In genomic region chr7:6375346-6376101, GRCh38 we compare ENCODE assay signal across 8 cellular contexts. TPM values are rescaled to one million over a fixed set of nuclear protein-coding genes. Genes with fewer than 3 reads are reported as not detected.
DNase-seq lines count a peak whose midpoint lies in the region; ATAC-seq and TF ChIP-seq lines count a peak whose summit lies in the region.

No MANE protein-coding gene starts in this region.

- H3K4me1 ChIP-seq in colonic mucosa (peaks cover 12% of the 10 kb centered on the region), mucosa of rectum (ENCODE audit: control insufficient read depth in 2 of 2, insufficient read depth in 2 of 2, low read length in 2 of 2) (peaks cover 9 to 21% of the 10 kb centered on the region in 2 donors)

- intact Hi-C loops in colonic mucosa (cut with DNase I): no loop called here

- DNase-seq in SIG-M5 treated with dmso at 0.1 percent for 504 hours (lab: John Stamatoyannopoulos, UW; ENCODE audit: unreplicated experiment) (peak; percentile 49), SIG-M5 (lab: John Stamatoyannopoulos, UW) (no peak), colonic mucosa (no peak), anterior cingulate cortex (lab: John Stamatoyannopoulos, UW) (no peak)

- H3K9ac ChIP-seq in colonic mucosa (ENCODE audit: low read depth in 2 of 2, low read length in 2 of 2) (peak overlapping the region; percentile 79 to 82), mucosa of rectum (ENCODE audit: low read depth in 1 of 2, low read length in 2 of 2) (peak overlapping the region; percentile 79 to 84)

- peak overlapping the region; percentile 58 for H3K4me3 ChIP-seq in colonic mucosa
- H3K4me3 ChIP-seq in mucosa of rectum (ENCODE audit: low read length in 2 of 2): peak overlapping the region; percentile 74 to 82

- no peaks in the 10 kb centered on the region for H3K36me3 ChIP-seq in colonic mucosa
- H3K36me3 ChIP-seq in mucosa of rectum (ENCODE audit: control insufficient read depth in 2 of 2, insufficient read depth in 2 of 2, low read length in 2 of 2): peaks cover 0 to 2% of the 10 kb centered on the region in 2 donors

- no peaks in the 10 kb centered on the region for H3K27me3 ChIP-seq in colonic mucosa
- H3K27me3 ChIP-seq in mucosa of rectum (ENCODE audit: control insufficient read depth in 2 of 2, insufficient read depth in 2 of 2, low read length in 2 of 2): no peaks in the 10 kb centered on the region

- H3K27ac ChIP-seq in colonic mucosa (peak overlapping the region; percentile 87), mucosa of rectum (ENCODE audit: low read depth in 2 of 2, low read length in 2 of 2) (peak overlapping the region; percentile 88 to 90)

- peak; percentile 44 for ATAC-seq in SK-N-SH treated with all-trans-retinoic acid at 6 μM for 48 hours
- no peak for ATAC-seq in GM18858 (IDR thresholded peaks at IDR 0.05; ENCODE audit: unreplicated experiment)
- no peak for ATAC-seq in HG03139 (IDR thresholded peaks at IDR 0.05; ENCODE audit: unreplicated experiment)

- TF ChIP-seq CTCF in colonic mucosa (IDR thresholded peaks at IDR 0.05): no peak

- H3K9me3 ChIP-seq in colonic mucosa (no peaks in the 10 kb centered on the region), mucosa of rectum (ENCODE audit: control insufficient read depth in 2 of 2, low read length in 2 of 2) (no peaks in the 10 kb centered on the region)

TF ChIP-seq in SK-N-SH treated with all-trans-retinoic acid at 6 μM for 48 hours, 23 proteins besides CTCF, POLR2A, EP300 and RAD21:
- TF ChIP-seq PPARA (CRISPR knock-in tag; IDR thresholded peaks at IDR 0.05; ENCODE audit: borderline replicate concordance) (no peak), ZNF70 (CRISPR knock-in tag; IDR thresholded peaks at IDR 0.05) (no peak), ZFP30 (CRISPR knock-in tag; IDR thresholded peaks at IDR 0.05) (no peak), TOX (CRISPR knock-in tag; IDR thresholded peaks at IDR 0.05; ENCODE audit: borderline replicate concordance) (no peak), SNAI2 (CRISPR knock-in tag; IDR thresholded peaks at IDR 0.05) (no peak), OSR1 (CRISPR knock-in tag; IDR thresholded peaks at IDR 0.05) (no peak), ZC3H10 (CRISPR knock-in tag; IDR thresholded peaks at IDR 0.05) (no peak), ARNTL (CRISPR knock-in tag; IDR thresholded peaks at IDR 0.05; ENCODE audit: borderline replicate concordance, low read depth) (no peak), CSRNP3 (CRISPR knock-in tag; IDR thresholded peaks at IDR 0.05) (no peak), RARB (CRISPR knock-in tag; IDR thresholded peaks at IDR 0.05) (no peak), POU6F1 (CRISPR knock-in tag; IDR thresholded peaks at IDR 0.05; ENCODE audit: borderline replicate concordance, low read depth) (no peak), CREB5 (CRISPR knock-in tag; IDR thresholded peaks at IDR 0.05; ENCODE audit: low read depth) (no peak), BACH2 (CRISPR knock-in tag; IDR thresholded peaks at IDR 0.05; ENCODE audit: borderline replicate concordance) (no peak), TCF4 (CRISPR knock-in tag; IDR thresholded peaks at IDR 0.05; ENCODE audit: borderline replicate concordance) (no peak), ISL1 (CRISPR knock-in tag; IDR thresholded peaks at IDR 0.05) (no peak), ESRRG (CRISPR knock-in tag; IDR thresholded peaks at IDR 0.05) (no peak), CSDC2 (CRISPR knock-in tag; IDR thresholded peaks at IDR 0.05) (no peak), ZNF565 (CRISPR knock-in tag; conservative IDR thresholded peaks at IDR 0.05; ENCODE audit: low read depth) (no peak), GLIS3 (CRISPR knock-in tag; IDR thresholded peaks at IDR 0.05) (no peak), ZFP3 (CRISPR knock-in tag; IDR thresholded peaks at IDR 0.05) (no peak)

RNA-seq across cellular contexts. Expression of gene RAC1, which starts 1.2 kb away (rescaled TPM):
- total RNA-seq in colonic mucosa: 100 to 1,000 TPM; 384 to 417 TPM

RNA-seq across cellular contexts. Expression of gene FAM220A, which starts 26.8 kb away (rescaled TPM):
- 10 to 100 TPM in 1 of 2 donors, 1 to 10 TPM in 1; 9.3 to 15.7 TPM for total RNA-seq in colonic mucosa
